Comparison of ENCODE assay signal across 9 cellular contexts in genomic region chr10:23294638-23295247, GRCh38. TPM values are rescaled to one million over a fixed set of nuclear protein-coding genes. Genes with fewer than 3 reads are reported as not detected.
A peak's percentile ranks its signal among the peaks of the same experiment; 100 is the strongest.
DNase-seq lines count a peak whose midpoint lies in the region; ATAC-seq, FAIRE-seq and TF ChIP-seq lines count a peak whose summit lies in the region.
"Had no signal": no experiment of that assay in that cellular context is flagged by ENCODE, and none has a peak within 500 bp of the region (broad histone marks: within the 10 kb centered on the region; RNA-seq: fewer than 3 reads in every experiment).

No MANE protein-coding gene starts in this region.

- BruUV-seq in HCT116 (replicated peaks; lab: Mats Ljungman, UMichigan) = no TSS peak

- no peaks in the 10 kb centered on the region for H3K36me3 ChIP-seq in BE2C
- H3K36me3 ChIP-seq in HCT116 (ENCODE audit: control insufficient read depth in 1 of 2, insufficient read depth in 2 of 2, low read length in 2 of 2) = no peaks in the 10 kb centered on the region
- H3K36me3 ChIP-seq in astrocyte (ENCODE audit: insufficient read depth, low read length) = no peaks in the 10 kb centered on the region

- RAD21 ChIA-PET in HCT116 (lab: Charles Lee; ENCODE audit: low non-redundant PET in 1 of 2, low total read pairs in 2 of 2, uncharacterized antibody in 2 of 2, unreplicated experiment in 2 of 2) = no interaction called here

- H3K27me3 ChIP-seq in BE2C (peaks cover 8% of the 10 kb centered on the region), HCT116 (ENCODE audit: insufficient read depth, low read length) (peaks cover 12% of the 10 kb centered on the region), astrocyte (ENCODE audit: insufficient read depth, low read length) (peaks cover 9% of the 10 kb centered on the region)

- no peak overlapping the region for H3K27ac ChIP-seq in HCT116 (ENCODE audit: low read depth, low read length)
- H3K27ac ChIP-seq in astrocyte (ENCODE audit: low read depth, low read length) = no peak overlapping the region

- no peak overlapping the region for H3K27ac Mint-ChIP-seq in astrocyte (ENCODE audit: unreplicated experiment)
- H3K27ac Mint-ChIP-seq in activated CD4-positive, alpha-beta T cell treated with anti-CD3 and anti-CD28 coated beads for 36 hours = no peak overlapping the region
- H3K27ac Mint-ChIP-seq: memory B cell had no signal

- DNase-seq in BE2C (no peak), HCT116 (ENCODE audit: low read depth, low spot score) (peak; percentile 10), astrocyte (ENCODE audit: low read depth) (no peak), left kidney (ENCODE audit: low read depth, low spot score) (peak; percentile 41), head of caudate nucleus (no peak)
- no peak for DNase-seq in activated CD4-positive, alpha-beta T cell treated with anti-CD3 and anti-CD28 coated beads for 36 hours
- no peak for DNase-seq in stimulated activated CD4-positive, alpha-beta T cell treated with anti-CD3 and anti-CD28 coated beads, Interleukin-15, amount 100 ng/mL, for 24 hours

- H3K4me2 ChIP-seq in HCT116 (ENCODE audit: low read length) = no peak overlapping the region
- no peak overlapping the region for H3K4me2 ChIP-seq in astrocyte (ENCODE audit: low read length)

- TF ChIP-seq POLR2A in HCT116 (IDR thresholded peaks at IDR 0.05; ENCODE audit: borderline replicate concordance, extremely low read depth, insufficient read depth, insufficient read length) = no peak

- no peaks in the 10 kb centered on the region for H3K9me2 ChIP-seq in HCT116 (ENCODE audit: insufficient read depth)

- H4K20me1 ChIP-seq in HCT116 (ENCODE audit: insufficient read depth) = no peaks in the 10 kb centered on the region
- H4K20me1 ChIP-seq in astrocyte (ENCODE audit: insufficient read depth, low read length) = no peaks in the 10 kb centered on the region

- H3K9me3 Mint-ChIP-seq in astrocyte (ENCODE audit: unreplicated experiment) = peaks cover 3% of the 10 kb centered on the region
- H3K9me3 Mint-ChIP-seq in activated CD4-positive, alpha-beta T cell treated with anti-CD3 and anti-CD28 coated beads for 36 hours (ENCODE audit: low read depth) = no peaks in the 10 kb centered on the region
- H3K9me3 Mint-ChIP-seq: memory B cell had no signal

- no peaks in the 10 kb centered on the region for H3K36me3 Mint-ChIP-seq in astrocyte (ENCODE audit: low read depth, unreplicated experiment)
- no peaks in the 10 kb centered on the region for H3K36me3 Mint-ChIP-seq in activated CD4-positive, alpha-beta T cell treated with anti-CD3 and anti-CD28 coated beads for 36 hours (ENCODE audit: low read depth)
- H3K36me3 Mint-ChIP-seq: memory B cell had no signal

- peaks cover 9% of the 10 kb centered on the region for H3K27me3 Mint-ChIP-seq in astrocyte (ENCODE audit: low read depth, unreplicated experiment)
- peaks cover 9% of the 10 kb centered on the region for H3K27me3 Mint-ChIP-seq in activated CD4-positive, alpha-beta T cell treated with anti-CD3 and anti-CD28 coated beads for 36 hours

- H3K9me3 ChIP-seq in BE2C (no peaks in the 10 kb centered on the region), HCT116 (ENCODE audit: control insufficient read depth in 1 of 2, insufficient read depth in 1 of 2, low read depth in 1 of 2, low read length in 2 of 2) (no peaks in the 10 kb centered on the region), astrocyte (ENCODE audit: insufficient read depth, low read depth, low read length) (no peaks in the 10 kb centered on the region)

- H3K4me3 ChIP-seq in BE2C (ENCODE audit: low read depth, low read length) = no peak overlapping the region
- H3K4me3 ChIP-seq in HCT116 (replicated peaks in 1 of 2; ENCODE audit: low read depth in 1 of 2, low read length in 2 of 2) = no peak overlapping the region
- no peak overlapping the region for H3K4me3 ChIP-seq in astrocyte (ENCODE audit: insufficient read depth, low read depth, low read length)

- no peak overlapping the region for H3K4me3 Mint-ChIP-seq in astrocyte (ENCODE audit: unreplicated experiment)
- no peak overlapping the region for H3K4me3 Mint-ChIP-seq in activated CD4-positive, alpha-beta T cell treated with anti-CD3 and anti-CD28 coated beads for 36 hours
- H3K4me3 Mint-ChIP-seq: memory B cell had no signal

- no peaks in the 10 kb centered on the region for H3K79me2 ChIP-seq in HCT116 (ENCODE audit: insufficient read depth, low read length)
- H3K79me2 ChIP-seq in astrocyte (ENCODE audit: insufficient read depth, low read length) = no peaks in the 10 kb centered on the region

- CTCF ChIA-PET in HCT116 (lab: Charles Lee) = interaction anchor here (1.4 to 4.9 kb wide), 3 partner anchors 9 to 203 kb away, joined by 3 to 78 read pairs (median 14); no protein-coding TSS in a partner anchor
- CTCF ChIA-PET in activated CD4-positive, alpha-beta T cell treated with anti-CD3 and anti-CD28 coated beads for 36 hours (lab: Charles Lee) = interaction anchor here (0.6 to 2.9 kb wide), 7 partner anchors 16 to 240 kb away, joined by 3 to 16 read pairs (median 4); partner anchors contain the start of gene C10orf67

- H3K4me1 ChIP-seq in BE2C (no peaks in the 10 kb centered on the region), HCT116 (ENCODE audit: control insufficient read depth in 1 of 2, insufficient read depth in 2 of 2, low read length in 2 of 2) (no peaks in the 10 kb centered on the region), astrocyte (ENCODE audit: insufficient read depth, low read length) (no peaks in the 10 kb centered on the region)

- ATAC-seq in HCT116 (no peak), HG03139 (IDR thresholded peaks at IDR 0.05; ENCODE audit: unreplicated experiment) (no peak)
- no peak for ATAC-seq in activated CD4-positive, alpha-beta T cell treated with anti-CD3 and anti-CD28 coated beads for 36 hours

- intact Hi-C loops in HCT116 (cut with micrococcal nuclease) (loop anchor here (5.0 kb wide), 1 partner anchor 1302 kb away; no protein-coding TSS in a partner anchor), head of caudate nucleus (cut with DNase I) (loop anchor here (5.0 kb wide), 1 partner anchor 137 kb away; no protein-coding TSS in a partner anchor)
- intact Hi-C loops in activated CD4-positive, alpha-beta T cell treated with anti-CD3 and anti-CD28 coated beads for 36 hours (cut with DNase I, micrococcal nuclease) = loop anchor here in 1 of 2 experiments (5.0 kb wide), 2 partner anchors 408 to 903 kb away; no protein-coding TSS in a partner anchor

- no peak overlapping the region for H3K9ac ChIP-seq in HCT116 (ENCODE audit: low read length)
- no peak overlapping the region for H3K9ac ChIP-seq in astrocyte (ENCODE audit: low read length)

- peak; percentile 54 for TF ChIP-seq CTCF in BE2C (IDR thresholded peaks at IDR 0.05; ENCODE audit: low read depth, low read length)
- peak; percentile 51 to 70 (median 53); a peak in 5 of 6 replicates for TF ChIP-seq CTCF in HCT116 (IDR thresholded peaks at IDR 0.05 in 2 of 3, conservative IDR thresholded peaks at IDR 0.05 in 1 of 3; ENCODE audit: borderline replicate concordance in 1 of 3, insufficient read depth in 1 of 3, low read depth in 2 of 3, low read length in 2 of 3)
- peak; percentile 38 for TF ChIP-seq CTCF in astrocyte (IDR thresholded peaks at IDR 0.05; ENCODE audit: insufficient read depth, low read depth, low read length)

- POLR2A ChIA-PET in HCT116 (lab: Charles Lee) = no interaction called here
- POLR2A ChIA-PET in activated CD4-positive, alpha-beta T cell treated with anti-CD3 and anti-CD28 coated beads for 36 hours (lab: Charles Lee) = no interaction called here

- H2AFZ ChIP-seq in HCT116 (ENCODE audit: low read depth, low read length, poor library complexity, severe bottlenecking) = no peak overlapping the region
- H2AFZ ChIP-seq in astrocyte (ENCODE audit: low read depth, low read length) = no peak overlapping the region

- no peaks in the 10 kb centered on the region for H3K4me1 Mint-ChIP-seq in astrocyte (ENCODE audit: low read depth, unreplicated experiment)
- H3K4me1 Mint-ChIP-seq in activated CD4-positive, alpha-beta T cell treated with anti-CD3 and anti-CD28 coated beads for 36 hours = no peaks in the 10 kb centered on the region

- no peak for FAIRE-seq in astrocyte (lab: Jason Lieb, UNC)

- TF ChIP-seq RAD21 in HCT116 (IDR thresholded peaks at IDR 0.05; ENCODE audit: low read depth) = peak; percentile 45

TF ChIP-seq in HCT116, 20 proteins besides CTCF, POLR2A, EP300 and RAD21 (continues in another document):
- TF ChIP-seq CBX3 (IDR thresholded peaks at IDR 0.05; ENCODE audit: low read depth) = no peak
- TF ChIP-seq REST (IDR thresholded peaks at IDR 0.05; ENCODE audit: low read depth) = no peak
- TF ChIP-seq ZNF274 (IDR thresholded peaks at IDR 0.05; ENCODE audit: low read depth, low read length) = no peak
- TF ChIP-seq CEBPB (IDR thresholded peaks at IDR 0.05; ENCODE audit: low read depth) = no peak
- TF ChIP-seq SIN3A (IDR thresholded peaks at IDR 0.05; ENCODE audit: low read depth) = no peak

RNA-seq across cellular contexts. Expression of gene C10orf67, which starts 49.9 kb away (rescaled TPM):
- not detected for polyA plus RNA-seq in BE2C (2012; ENCODE audit: insufficient read depth, insufficient read length, low read depth)
- not detected for total RNA-seq in HCT116 (2021; ENCODE audit: unreplicated experiment)
- not detected in 2 replicates for polyA plus RNA-seq in HCT116 (2012)
- total RNA-seq in astrocyte = 0.27 and 0.46 TPM in 2 replicates
- under 1 TPM; 0.16 to 0.41 TPM for total RNA-seq in activated CD4-positive, alpha-beta T cell treated with anti-CD3 and anti-CD28 coated beads for 36 hours

Comparison
In these comparisons a context has a peak if more than half of its experiments do, and no peak if none do; other contexts are left out.
1. DNase-seq: peak in HCT116 (single experiment) and left kidney (single experiment); none in BE2C (single experiment), astrocyte (single experiment), activated CD4-positive, alpha-beta T cell treated with anti-CD3 and anti-CD28 coated beads for 36 hours (single experiment), stimulated activated CD4-positive, alpha-beta T cell treated with anti-CD3 and anti-CD28 coated beads, Interleukin-15, amount 100 ng/mL, for 24 hours (single experiment) and head of caudate nucleus (0 of 42).
2. Peak in every context shown above with its lines, with median percentiles within 50 percentile points of each other: CTCF ChIP-seq.